In the genomic region with DNA sequence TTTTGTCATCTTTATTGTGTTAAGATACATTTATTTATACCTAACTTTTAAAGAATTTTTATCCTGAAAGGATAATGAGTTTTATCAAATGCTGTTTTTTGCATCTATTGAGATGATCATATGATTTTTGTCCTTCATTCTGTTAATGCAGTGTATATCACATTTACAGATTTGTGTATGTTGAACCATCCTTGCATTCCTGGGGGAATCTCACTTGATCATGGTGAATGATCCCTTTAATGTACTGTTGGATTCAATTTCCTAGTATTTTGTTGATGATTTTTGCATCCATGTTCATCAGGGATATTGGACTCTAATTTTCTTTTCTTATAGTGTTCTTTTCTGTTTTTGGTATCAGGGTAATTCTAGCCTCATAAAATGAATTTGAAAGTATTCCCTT, we compare ENCODE assay signal across 11 cellular contexts. TPM values are rescaled to one million over a fixed set of nuclear protein-coding genes. Genes with fewer than 3 reads are reported as not detected.
"Had no signal": no experiment of that assay in that cellular context is flagged by ENCODE, and none has a peak within 500 bp of the region (broad histone marks: within the 10 kb centered on the region; RNA-seq: fewer than 3 reads in every experiment).

No MANE protein-coding gene starts in this region.

- H3K9me3 ChIP-seq: HAP-1 had no signal

- H3K27ac Mint-ChIP-seq: H9, HFFc6 had no signal

- H3K4me3 Mint-ChIP-seq: H9, HFFc6 had no signal

- H3K4me1 Mint-ChIP-seq: H9 had no signal

- H3K27ac ChIP-seq: GM23248 had no signal

- DNase-seq: GM23248, GOT3, H7, H9, HCEC 1CT, HFFc6 had no signal

- H3K9ac ChIP-seq: GM23248 had no signal

- H2AFZ ChIP-seq: GM23248 had no signal

- H3K4me1 ChIP-seq: HAP-1 had no signal

- ATAC-seq: HCT116 had no signal

- FAIRE-seq: H1, H54 had no signal

- H3K36me3 ChIP-seq: HAP-1 had no signal

- H3K4me3 ChIP-seq: GM23248, HAP-1 had no signal

RNA-seq across cellular contexts. Expression of a gene that starts 38.5 kb away (rescaled TPM):
- total RNA-seq: GM23248, H4, HFFc6 had no signal
- polyA plus RNA-seq: GM23248 had no signal

RNA-seq across cellular contexts. Expression of a gene that starts 51.1 kb away (rescaled TPM):
- total RNA-seq: GM23248, H4, HFFc6 had no signal
- polyA plus RNA-seq: GM23248 had no signal
